Comparison of ENCODE assay signal across 29 cellular contexts in genomic region chr13:54144809-54145208, GRCh38.
"Had no signal": no experiment of that assay in that cellular context is flagged by ENCODE, and none has a peak within 500 bp of the region (broad histone marks: within the 10 kb centered on the region; RNA-seq: fewer than 3 reads in every experiment).

No MANE protein-coding gene starts in this region.

- H3K4me3 Mint-ChIP-seq: natural killer cell treated with Interleukin-12 subunit alpha and Interleukin-12 subunit beta and Interleukin-15 and Interleukin-18, amount 100 ng/mL, for 72 hours; nephron progenitor cell; neural crest cell; stimulated activated effector memory CD8-positive, alpha-beta T cell treated with anti-CD3 and anti-CD28 coated beads, Interleukin-12 subunit alpha, Interleukin-12 subunit beta, amount 100 ng/mL, for 72 hours; stimulated activated naive B cell treated with anti-CD40 and anti-IgM and Interleukin-4, amounts not matched to agents 10 μg/mL and 1 μg/mL and 100 μg/mL, for 72 hours; stimulated activated naive CD8-positive, alpha-beta T cell treated with anti-CD3 and anti-CD28 coated beads, Interleukin-15, Interleukin-2, amounts not matched to agents 100 ng/mL and 50 ng/mL, for 24 hours had no signal

- H2AFZ ChIP-seq: parathyroid adenoma had no signal

- H3K9me3 ChIP-seq: ovary, psoas muscle, right lobe of liver, sigmoid colon, thoracic aorta, thyroid gland, vagina had no signal

- H3K79me2 ChIP-seq: parathyroid adenoma had no signal

- H3K4me3 ChIP-seq: ovary, psoas muscle, right lobe of liver, sigmoid colon, stomach, thoracic aorta, thyroid gland, tibial nerve, upper lobe of left lung, vagina had no signal

- ATAC-seq: natural killer cell treated with Interleukin-12 subunit alpha and Interleukin-12 subunit beta and Interleukin-15 and Interleukin-18, amount 100 ng/mL, for 72 hours; psoas muscle; right cardiac atrium; right lobe of liver; stimulated activated effector memory CD8-positive, alpha-beta T cell treated with anti-CD3 and anti-CD28 coated beads, Interleukin-12 subunit alpha, Interleukin-12 subunit beta, amount 100 ng/mL, for 72 hours; stimulated activated naive B cell treated with anti-CD40 and anti-IgM and Interleukin-4, amounts not matched to agents 10 μg/mL and 1 μg/mL and 100 μg/mL, for 72 hours had no signal

- H3K36me3 ChIP-seq: ovary, right lobe of liver, sigmoid colon, stomach, thoracic aorta, thyroid gland, tibial nerve, upper lobe of left lung, vagina had no signal

- H3K27me3 ChIP-seq: ovary, right lobe of liver, sigmoid colon, stomach, thyroid gland, tibial nerve, upper lobe of left lung, vagina had no signal

- H3K27ac Mint-ChIP-seq: natural killer cell treated with Interleukin-12 subunit alpha and Interleukin-12 subunit beta and Interleukin-15 and Interleukin-18, amount 100 ng/mL, for 72 hours; nephron progenitor cell; progenitor cell of endocrine pancreas; stimulated activated effector memory CD8-positive, alpha-beta T cell treated with anti-CD3 and anti-CD28 coated beads, Interleukin-12 subunit alpha, Interleukin-12 subunit beta, amount 100 ng/mL, for 72 hours; stimulated activated naive B cell treated with anti-CD40 and anti-IgM and Interleukin-4, amounts not matched to agents 10 μg/mL and 1 μg/mL and 100 μg/mL, for 72 hours; stimulated activated naive CD8-positive, alpha-beta T cell treated with anti-CD3 and anti-CD28 coated beads, Interleukin-15, Interleukin-2, amounts not matched to agents 100 ng/mL and 50 ng/mL, for 24 hours had no signal

- H3K4me1 ChIP-seq: parathyroid adenoma, psoas muscle, right lobe of liver, sigmoid colon, stomach, thyroid gland, tibial nerve, upper lobe of left lung, vagina had no signal

- H3K9ac ChIP-seq: parathyroid adenoma had no signal

- H3K9me3 Mint-ChIP-seq: nephron progenitor cell had no signal

- H3K4me1 Mint-ChIP-seq: nephron progenitor cell; stimulated activated effector memory CD8-positive, alpha-beta T cell treated with anti-CD3 and anti-CD28 coated beads, Interleukin-12 subunit alpha, Interleukin-12 subunit beta, amount 100 ng/mL, for 72 hours; stimulated activated naive B cell treated with anti-CD40 and anti-IgM and Interleukin-4, amounts not matched to agents 10 μg/mL and 1 μg/mL and 100 μg/mL, for 72 hours had no signal

- H3K27me3 Mint-ChIP-seq: natural killer cell treated with Interleukin-12 subunit alpha and Interleukin-12 subunit beta and Interleukin-15 and Interleukin-18, amount 100 ng/mL, for 72 hours; progenitor cell of endocrine pancreas; stimulated activated naive B cell treated with anti-CD40 and anti-IgM and Interleukin-4, amounts not matched to agents 10 μg/mL and 1 μg/mL and 100 μg/mL, for 72 hours; stimulated activated naive CD8-positive, alpha-beta T cell treated with anti-CD3 and anti-CD28 coated beads, Interleukin-15, Interleukin-2, amounts not matched to agents 100 ng/mL and 50 ng/mL, for 24 hours had no signal

- H3K36me3 Mint-ChIP-seq: stimulated activated effector memory CD8-positive, alpha-beta T cell treated with anti-CD3 and anti-CD28 coated beads, Interleukin-12 subunit alpha, Interleukin-12 subunit beta, amount 100 ng/mL, for 72 hours; stimulated activated naive B cell treated with anti-CD40 and anti-IgM and Interleukin-4, amounts not matched to agents 10 μg/mL and 1 μg/mL and 100 μg/mL, for 72 hours had no signal

- DNase-seq: nephron progenitor cell; occipital lobe; ovary; posterior cingulate gyrus; psoas muscle; right cardiac atrium; right lobe of liver; sigmoid colon; small intestine; stimulated activated CD4-positive, alpha-beta T cell treated with anti-CD3 and anti-CD28 coated beads, Interleukin-15, amount 100 ng/mL, for 24 hours; stimulated activated CD4-positive, alpha-beta T cell treated with anti-CD3 and anti-CD28 coated beads, Interleukin-2, amount 100 ng/mL, for 24 hours; stimulated activated CD4-positive, alpha-beta T cell treated with anti-CD3 and anti-CD28 coated beads, Interleukin-2, amount 100 ng/mL, for 48 hours; stimulated activated CD4-positive, alpha-beta T cell treated with anti-CD3 and anti-CD28 coated beads, Interleukin-4, amount 100 ng/mL, for 24 hours; stimulated activated naive B cell treated with anti-CD40 and anti-IgM and Interleukin-4, amounts not matched to agents 10 μg/mL and 1 μg/mL and 100 μg/mL, for 72 hours; stimulated activated naive CD4-positive, alpha-beta T cell treated with Interleukin-2 at 50 U/mL for 16 hours; stomach; thyroid gland; trophoblast cell; upper lobe of left lung had no signal

- H3K27ac ChIP-seq: ovary, parathyroid adenoma, psoas muscle, right lobe of liver, sigmoid colon, stomach, thoracic aorta, thyroid gland, tibial nerve, upper lobe of left lung, vagina had no signal

- FAIRE-seq: small intestine, urothelium cell line had no signal
